30 cellular contexts compared by ENCODE assay signal in the genomic region with DNA sequence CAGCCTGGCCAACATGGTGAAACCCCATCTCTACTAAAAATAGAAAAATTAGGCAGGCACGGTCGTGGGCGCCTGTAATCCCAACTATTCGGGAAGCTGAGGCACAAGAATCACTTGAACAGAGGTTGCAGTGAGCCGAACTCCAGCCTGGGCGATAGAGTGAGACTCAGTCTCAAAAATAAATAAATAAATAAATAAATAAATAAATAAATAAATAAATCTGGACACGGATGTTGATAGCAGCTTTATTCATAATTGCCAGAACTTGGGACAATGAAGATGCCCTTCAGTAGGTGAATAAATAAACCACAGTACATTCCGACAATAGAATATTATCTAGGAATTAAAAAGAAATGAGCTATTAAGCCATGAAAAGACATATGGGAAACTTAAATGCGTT. TPM values are rescaled to one million over a fixed set of nuclear protein-coding genes. Genes with fewer than 3 reads are reported as not detected.
"Had no signal": no experiment of that assay in that cellular context is flagged by ENCODE, and none has a peak within 500 bp of the region (broad histone marks: within the 10 kb centered on the region; RNA-seq: fewer than 3 reads in every experiment).

No MANE protein-coding gene starts in this region.

- ATAC-seq: effector memory CD8-positive, alpha-beta T cell; esophagus mucosa; foreskin keratinocyte; gastrocnemius medialis; gastroesophageal sphincter; heart left ventricle; heart right ventricle had no signal

- DNase-seq: colonic mucosa; cortex of kidney; dermis blood vessel endothelial cell; dorsolateral prefrontal cortex; effector CD4-positive, alpha-beta T cell; effector CD8-positive, alpha-beta T cell; effector memory CD4-positive, alpha-beta T cell; effector memory CD8-positive, alpha-beta T cell; endodermal cell; erythroblast; esophagus squamous epithelium; foreskin fibroblast; foreskin keratinocyte; foreskin melanocyte; gastrocnemius medialis; glutamatergic neuron; head of caudate nucleus; heart left ventricle; heart right ventricle had no signal

- H3K27me3 ChIP-seq: colonic mucosa, esophagus muscularis mucosa, gastrocnemius medialis, gastroesophageal sphincter, heart right ventricle had no signal

- H3K4me3 ChIP-seq: colonic mucosa, coronary artery, dorsolateral prefrontal cortex, esophagus muscularis mucosa, esophagus squamous epithelium, gastrocnemius medialis, gastroesophageal sphincter, heart left ventricle, heart right ventricle, hepatocyte had no signal

- H3K36me3 ChIP-seq: colonic mucosa, esophagus muscularis mucosa, esophagus squamous epithelium, gastrocnemius medialis, gastroesophageal sphincter, heart left ventricle, heart right ventricle had no signal

- H3K4me2 ChIP-seq: hepatocyte had no signal

- H3K9me3 ChIP-seq: colonic mucosa, esophagus muscularis mucosa, esophagus squamous epithelium, gastrocnemius medialis, gastroesophageal sphincter, heart left ventricle, heart right ventricle had no signal

- FAIRE-seq: endometrium, endothelial cell of umbilical vein, frontal cortex had no signal

- H3K27ac Mint-ChIP-seq: dendritic cell treated with granulocyte-macrophage colony-stimulating factor and Interleukin-4, amounts not matched to agents 40 ng/mL and 50 ng/mL, for 4 days; effector memory CD8-positive, alpha-beta T cell; endodermal cell had no signal

- H3K4me3 Mint-ChIP-seq: dendritic cell treated with granulocyte-macrophage colony-stimulating factor and Interleukin-4, amounts not matched to agents 40 ng/mL and 50 ng/mL, for 4 days; effector memory CD8-positive, alpha-beta T cell; endodermal cell had no signal

- H2AFZ ChIP-seq: hepatocyte had no signal

- H3K9me3 Mint-ChIP-seq: dendritic cell treated with granulocyte-macrophage colony-stimulating factor and Interleukin-4, amounts not matched to agents 40 ng/mL and 50 ng/mL, for 4 days; effector memory CD8-positive, alpha-beta T cell; endodermal cell had no signal

- H3K27ac ChIP-seq: colonic mucosa, coronary artery, dorsolateral prefrontal cortex, epithelial cell of prostate, esophagus muscularis mucosa, esophagus squamous epithelium, foreskin keratinocyte, gastrocnemius medialis, gastroesophageal sphincter, heart left ventricle, heart right ventricle, hepatocyte had no signal

- H3K4me1 ChIP-seq: colonic mucosa, foreskin keratinocyte had no signal

RNA-seq across cellular contexts. Expression of gene TMEM30B, which starts 31.1 kb away (rescaled TPM):
- total RNA-seq: fibroblast of villous mesenchyme had no signal
